ENCODE assay signal across 27 cellular contexts in the genomic region with DNA sequence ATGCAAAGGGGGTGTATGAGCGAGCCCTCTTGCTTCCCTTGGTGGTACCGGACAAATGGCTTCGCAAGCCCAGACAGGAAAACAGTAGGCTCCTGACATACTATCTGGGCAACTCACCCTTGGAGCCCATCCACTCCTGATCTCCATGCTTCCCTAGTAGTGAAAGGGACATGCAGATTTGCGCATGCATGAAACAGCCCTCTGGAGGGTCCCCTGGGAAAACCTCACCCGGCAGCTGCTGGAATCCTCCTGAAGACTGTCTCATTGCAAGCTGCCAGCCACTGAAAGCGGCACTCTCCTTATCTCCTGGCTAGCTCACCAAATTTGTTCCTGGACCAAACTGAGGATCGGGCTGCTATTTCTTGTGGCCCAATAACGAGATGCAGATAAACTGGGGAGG. TPM values are rescaled to one million over a fixed set of nuclear protein-coding genes. Genes with fewer than 3 reads are reported as not detected.
DNase-seq lines count a peak whose midpoint lies in the region; ATAC-seq and TF ChIP-seq lines count a peak whose summit lies in the region.
"Had no signal": no experiment of that assay in that cellular context is flagged by ENCODE, and none has a peak within 500 bp of the region (broad histone marks: within the 10 kb centered on the region; RNA-seq: fewer than 3 reads in every experiment).

No MANE protein-coding gene starts in this region.

- H3K4me1 ChIP-seq in heart right ventricle (peaks cover 0 to 15% (median 6%) of the 10 kb centered on the region in 9 donors), thyroid gland (no peaks in the 10 kb centered on the region)
- H3K4me1 ChIP-seq: HAP-1, prostate gland, uterus had no signal

- DNase-seq in DMS53 (lab: John Stamatoyannopoulos, UW): peak; percentile 8
- no peak for DNase-seq in DMS53 treated with DMSO at 0.1 percent for 48 hours (lab: John Stamatoyannopoulos, UW; ENCODE audit: unreplicated experiment)
- DNase-seq in DMS 273 treated with DMSO at 0.1 percent for 48 hours (lab: John Stamatoyannopoulos, UW): peak; percentile 21
- peak; percentile 28 for DNase-seq in NCI-H524 treated with DMSO at 0.1 percent for 48 hours (lab: John Stamatoyannopoulos, UW)
- peak; percentile 13 to 18 for DNase-seq in heart right ventricle
- no peak for DNase-seq in NCI-H2227 (lab: John Stamatoyannopoulos, UW; ENCODE audit: unreplicated experiment)
- no peak for DNase-seq in thyroid gland
- DNase-seq: activated CD4-positive, alpha-beta T cell treated with anti-CD3 and anti-CD28 coated beads for 36 hours; activated CD8-positive, alpha-beta memory T cell treated with anti-CD3 and anti-CD28 coated beads for 24 hours; activated T-cell treated with anti-CD3 and anti-CD28 coated beads, Interleukin-2, amount 50 U/mL, for 4 hours; CD4-positive, CD25-positive, alpha-beta regulatory T cell; cerebellar nuclear complex; DMS79; GDM1; naive B cell; NCI-H1417 treated with DMSO at 0.1 percent for 48 hours; nucleus accumbens; stimulated activated naive CD4-positive, alpha-beta T cell; uterus had no signal

- H3K27ac ChIP-seq in heart right ventricle (peak overlapping the region in 3 of 10 donors; percentile 0 to 26 (median 19)), thyroid gland (no peak overlapping the region)
- H3K27ac ChIP-seq: 22Rv1, KMS-11, prostate gland, uterus had no signal

- H3K9me3 ChIP-seq in heart right ventricle (peaks cover 0 to 22% (median 9%) of the 10 kb centered on the region in 11 donors), thyroid gland (no peaks in the 10 kb centered on the region)
- H3K9me3 ChIP-seq: HAP-1, prostate gland, uterus had no signal

- no peaks in the 10 kb centered on the region for H3K27me3 ChIP-seq in heart right ventricle
- H3K27me3 ChIP-seq in thyroid gland: no peaks in the 10 kb centered on the region
- H3K27me3 ChIP-seq: uterus had no signal

- ATAC-seq in heart right ventricle (peak in 4 of 8 donors; percentile 51 to 67 (median 54)), GM18861 (IDR thresholded peaks at IDR 0.05; ENCODE audit: unreplicated experiment) (no peak)
- ATAC-seq: activated CD4-positive, alpha-beta T cell treated with anti-CD3 and anti-CD28 coated beads for 36 hours; activated T-cell treated with anti-CD3 and anti-CD28 coated beads, Interleukin-2, amount 50 U/mL, for 4 hours had no signal

- intact Hi-C loops in heart right ventricle (cut with DNase I) (no loop called here), thyroid gland (cut with DNase I) (no loop called here)

- H3K36me3 ChIP-seq in heart right ventricle: peaks cover 0 to 16% (median 0%) of the 10 kb centered on the region in 9 donors
- H3K36me3 ChIP-seq in thyroid gland: no peaks in the 10 kb centered on the region
- H3K36me3 ChIP-seq: HAP-1, prostate gland, uterus had no signal

- 69% methylated on average over 8 of the region's 8 CpGs for WGBS in heart right ventricle, 2 donors
- 92 to 96% methylated on average over 6 to 8 of the region's 8 CpGs for WGBS in thyroid gland, 2 donors

- no peak for TF ChIP-seq CTCF in heart right ventricle (IDR thresholded peaks at IDR 0.05)
- no peak for TF ChIP-seq CTCF in thyroid gland (IDR thresholded peaks at IDR 0.05)

- TF ChIP-seq POLR2A in thyroid gland (IDR thresholded peaks at IDR 0.05): no peak

- H3K4me3 ChIP-seq in heart right ventricle (no peak overlapping the region), thyroid gland (replicated peaks in 1 of 3) (no peak overlapping the region)
- H3K4me3 ChIP-seq: HAP-1, prostate gland, uterus had no signal

RNA-seq across cellular contexts. Expression of gene ZNF169, which starts 10.2 kb away (rescaled TPM):
- total RNA-seq in heart right ventricle (1 to 10 TPM; 1.3 to 3.1 (median 2.4) TPM), thyroid gland (10 to 100 TPM in 3 of 4 donors, 1 to 10 TPM in 1; 8.9 to 27.3 (median 13.8) TPM)
- 1 to 10 TPM; 1.1 to 3.1 TPM for polyA plus RNA-seq in heart right ventricle

RNA-seq across cellular contexts. Expression of gene NUTM2F, which starts 59.2 kb away (rescaled TPM):
- not detected for total RNA-seq in heart right ventricle
- polyA plus RNA-seq in heart right ventricle: under 1 TPM in 1 of 2 donors, not detected in 1; 0.01 TPM
- total RNA-seq in thyroid gland: not detected
- total RNA-seq: activated CD4-positive, alpha-beta T cell treated with anti-CD3 and anti-CD28 coated beads for 36 hours; activated T-cell treated with anti-CD3 and anti-CD28 coated beads, Interleukin-2, amount 50 U/mL, for 4 hours; CD4-positive, CD25-positive, alpha-beta regulatory T cell; endothelial cell of umbilical vein; T-helper 2 cell treated with Interferon-gamma antibody and Interleukin-4, amounts not matched to agents 100 ng/mL and 5 ng/mL, for 36 hours; temporal lobe; uterus had no signal
- polyA plus RNA-seq: CD4-positive, CD25-positive, alpha-beta regulatory T cell; endothelial cell of umbilical vein had no signal

Comparison
In these comparisons a context has a peak if more than half of its experiments do, and no peak if none do; other contexts are left out.
1. DNase-seq: peak in DMS53 (single experiment), DMS 273 treated with DMSO at 0.1 percent for 48 hours (single experiment), NCI-H524 treated with DMSO at 0.1 percent for 48 hours (single experiment) and heart right ventricle (2 of 2); none in DMS53 treated with DMSO at 0.1 percent for 48 hours (single experiment), NCI-H2227 (single experiment) and thyroid gland (0 of 2).